ENCODE assay signal across 11 cellular contexts in genomic region chr5:122091942-122092600, GRCh38. TPM values are rescaled to one million over a fixed set of nuclear protein-coding genes. Genes with fewer than 3 reads are reported as not detected.
DNase-seq lines count a peak whose midpoint lies in the region; ATAC-seq and TF ChIP-seq lines count a peak whose summit lies in the region.
"Had no signal": no experiment of that assay in that cellular context is flagged by ENCODE, and none has a peak within 500 bp of the region (broad histone marks: within the 10 kb centered on the region; RNA-seq: fewer than 3 reads in every experiment).

No MANE protein-coding gene starts in this region.

- no peaks in the 10 kb centered on the region for H3K9me3 ChIP-seq in OCI-LY7 (ENCODE audit: low read length)
- H3K9me3 ChIP-seq in smooth muscle cell (replicated peaks; ENCODE audit: low read depth): no peaks in the 10 kb centered on the region
- H3K9me3 ChIP-seq: BLaER1 treated with 17β-estradiol and CSF1 and Interleukin-3, amounts not matched to agents 10 nM and 100 nM had no signal

- 21% methylated on average over 9 of the region's 9 CpGs for WGBS in smooth muscle cell (ENCODE audit: low lambda C conversion rate)

- H3K4me2 ChIP-seq in OCI-LY7 (ENCODE audit: low read length) (no peak overlapping the region), smooth muscle cell (peak overlapping the region; percentile 81)
- H3K4me2 ChIP-seq: BLaER1 treated with 17β-estradiol and CSF1 and Interleukin-3, amounts not matched to agents 10 nM and 100 nM had no signal

- no peaks in the 10 kb centered on the region for H3K4me1 ChIP-seq in OCI-LY7 (ENCODE audit: insufficient read depth, low read length, poor library complexity, severe bottlenecking)
- peaks cover 13% of the 10 kb centered on the region for H3K4me1 ChIP-seq in smooth muscle cell (ENCODE audit: low read depth)

- TF ChIP-seq CTCF in OCI-LY7 (conservative IDR thresholded peaks at IDR 0.05; ENCODE audit: low read length) (peak; percentile 53), fibroblast of mammary gland (conservative IDR thresholded peaks at IDR 0.05; ENCODE audit: control insufficient read depth, insufficient read depth, low read depth, low read length) (peak; percentile 57), smooth muscle cell (IDR thresholded peaks at IDR 0.05; ENCODE audit: borderline replicate concordance, insufficient read depth, poor library complexity, severe bottlenecking) (peak; percentile 58)

- H4K20me1 ChIP-seq in OCI-LY7 (ENCODE audit: insufficient read depth, low read length) (no peaks in the 10 kb centered on the region), smooth muscle cell (ENCODE audit: low read depth) (no peaks in the 10 kb centered on the region)
- H4K20me1 ChIP-seq: BLaER1 treated with 17β-estradiol and CSF1 and Interleukin-3, amounts not matched to agents 10 nM and 100 nM had no signal

- DNase-seq in NCI-H1417 (lab: John Stamatoyannopoulos, UW) (peak in 2 of 3 experiments; percentile 1 to 32), NCI-H1417 treated with DMSO at 0.1 percent for 48 hours (lab: John Stamatoyannopoulos, UW) (no peak), OCI-LY7 (ENCODE audit: low spot score) (no peak), fibroblast of mammary gland (ENCODE audit: low read depth) (peak; percentile 76), smooth muscle cell (lab: John Stamatoyannopoulos, UW; ENCODE audit: unreplicated experiment) (no peak), NOMO-1 treated with DMSO at 0.1 percent for 48 hours (lab: John Stamatoyannopoulos, UW; ENCODE audit: unreplicated experiment) (no peak)
- no peak for DNase-seq in activated naive CD4-positive, alpha-beta T cell treated with Interleukin-2 at 50 U/mL for 16 hours
- DNase-seq: activated CD8-positive, alpha-beta memory T cell treated with anti-CD3 and anti-CD28 coated beads, Interleukin-2, amount 10 ng/mL, durations not matched to agents 7 days and 5 days; left cardiac atrium had no signal

- H2AFZ ChIP-seq in OCI-LY7 (ENCODE audit: low read length) (no peak overlapping the region), smooth muscle cell (ENCODE audit: low read depth) (no peak overlapping the region)

- no peak for ATAC-seq in GM18505 (IDR thresholded peaks at IDR 0.05; ENCODE audit: unreplicated experiment)
- ATAC-seq: activated CD8-positive, alpha-beta memory T cell treated with anti-CD3 and anti-CD28 coated beads, Interleukin-2, amount 10 ng/mL, durations not matched to agents 7 days and 5 days had no signal

- H3K27ac ChIP-seq in OCI-LY7 (ENCODE audit: low read depth, low read length, poor library complexity, severe bottlenecking) (no peak overlapping the region), smooth muscle cell (ENCODE audit: low read depth) (peak overlapping the region; percentile 79)
- H3K27ac ChIP-seq: BLaER1 treated with 17β-estradiol and CSF1 and Interleukin-3, amounts not matched to agents 10 nM and 100 nM had no signal

- no peak overlapping the region for H3K4me3 ChIP-seq in OCI-LY7 (ENCODE audit: low read depth, low read length, poor library complexity, severe bottlenecking)
- no peak overlapping the region for H3K4me3 ChIP-seq in fibroblast of mammary gland (ENCODE audit: control insufficient read depth, low read depth, low read length)
- no peak overlapping the region for H3K4me3 ChIP-seq in smooth muscle cell
- H3K4me3 ChIP-seq: BLaER1 treated with 17β-estradiol and CSF1 and Interleukin-3, amounts not matched to agents 10 nM and 100 nM had no signal

- intact Hi-C loops in OCI-LY7 (cut with micrococcal nuclease; ENCODE audit: unreplicated experiment): no loop called here

- CTCF ChIA-PET in OCI-LY7 (lab: Charles Lee; ENCODE audit: unreplicated experiment): no interaction called here

- no peaks in the 10 kb centered on the region for H3K27me3 ChIP-seq in smooth muscle cell (ENCODE audit: low read depth)
- H3K27me3 ChIP-seq: BLaER1 treated with 17β-estradiol and CSF1 and Interleukin-3, amounts not matched to agents 10 nM and 100 nM had no signal

- H3K79me2 ChIP-seq in OCI-LY7 (ENCODE audit: insufficient read depth, low read depth, low read length) (no peaks in the 10 kb centered on the region), smooth muscle cell (ENCODE audit: low read depth) (no peaks in the 10 kb centered on the region)

- no TSS peak for BruUV-seq in OCI-LY7 (replicated peaks; lab: Mats Ljungman, UMichigan)

- no peak for TF ChIP-seq POLR2A in GM18505 (IDR thresholded peaks at IDR 0.05; ENCODE audit: borderline replicate concordance, extremely low read depth, insufficient read depth, insufficient read length)

- POLR2A ChIA-PET in OCI-LY7 (lab: Charles Lee): interaction anchor here (0.8 kb wide), 1 partner anchor 19 kb away, joined by 4 read pairs; no protein-coding TSS in a partner anchor

- H3K9ac ChIP-seq in smooth muscle cell (ENCODE audit: low read depth): no peak overlapping the region
- H3K9ac ChIP-seq: BLaER1 treated with 17β-estradiol and CSF1 and Interleukin-3, amounts not matched to agents 10 nM and 100 nM had no signal

- H3F3A ChIP-seq in smooth muscle cell (ENCODE audit: low read depth): peaks cover 9% of the 10 kb centered on the region

- H3K9me2 ChIP-seq in OCI-LY7 (ENCODE audit: insufficient read depth, low read length): no peaks in the 10 kb centered on the region

- no peaks in the 10 kb centered on the region for H3K36me3 ChIP-seq in OCI-LY7 (ENCODE audit: insufficient read depth, low read length)
- H3K36me3 ChIP-seq in smooth muscle cell (ENCODE audit: low read depth): no peaks in the 10 kb centered on the region
- H3K36me3 ChIP-seq: BLaER1 treated with 17β-estradiol and CSF1 and Interleukin-3, amounts not matched to agents 10 nM and 100 nM had no signal

RNA-seq across cellular contexts. Expression of gene LOX, which starts 14.0 kb away (rescaled TPM):
- not detected in 2 replicates for total RNA-seq in OCI-LY7 (2014; rRNA removed; shearing (Covaris generic))
- total RNA-seq in OCI-LY7 (2022): not detected in 2 replicates
- 632 and 642 TPM in 2 replicates for total RNA-seq in smooth muscle cell
- 756 and 808 TPM in 2 replicates for polyA plus RNA-seq in smooth muscle cell
- total RNA-seq: activated CD8-positive, alpha-beta memory T cell treated with anti-CD3 and anti-CD28 coated beads, Interleukin-2, amount 10 ng/mL, durations not matched to agents 7 days and 5 days had no signal

RNA-seq across cellular contexts. Expression of gene ZNF474, which starts 37.3 kb away (rescaled TPM):
- total RNA-seq in OCI-LY7 (2014; rRNA removed; shearing (Covaris generic)): not detected in 2 replicates
- total RNA-seq in OCI-LY7 (2022) (not detected in 2 replicates), smooth muscle cell (1.1 and 3.3 TPM in 2 replicates)
- 0.82 and 2.2 TPM in 2 replicates for polyA plus RNA-seq in smooth muscle cell

Comparison
In these comparisons a context has a peak if more than half of its experiments do, and no peak if none do; other contexts are left out.
1. DNase-seq: peak in NCI-H1417 (2 of 3) and fibroblast of mammary gland (single experiment); none in NCI-H1417 treated with DMSO at 0.1 percent for 48 hours (single experiment), OCI-LY7 (single experiment), smooth muscle cell (single experiment), NOMO-1 treated with DMSO at 0.1 percent for 48 hours (single experiment) and activated naive CD4-positive, alpha-beta T cell treated with Interleukin-2 at 50 U/mL for 16 hours (single experiment).
2. RNA of gene LOX, which starts 14.0 kb away (total RNA-seq): 632 to 642 TPM in smooth muscle cell; not detected in OCI-LY7; every median in the first group is over 100 times any median in the second.
3. Peak in every context shown above with its lines, with median percentiles within 50 percentile points of each other: CTCF ChIP-seq.